ENCODE assay signal across 1 cellular context in the genomic region with DNA sequence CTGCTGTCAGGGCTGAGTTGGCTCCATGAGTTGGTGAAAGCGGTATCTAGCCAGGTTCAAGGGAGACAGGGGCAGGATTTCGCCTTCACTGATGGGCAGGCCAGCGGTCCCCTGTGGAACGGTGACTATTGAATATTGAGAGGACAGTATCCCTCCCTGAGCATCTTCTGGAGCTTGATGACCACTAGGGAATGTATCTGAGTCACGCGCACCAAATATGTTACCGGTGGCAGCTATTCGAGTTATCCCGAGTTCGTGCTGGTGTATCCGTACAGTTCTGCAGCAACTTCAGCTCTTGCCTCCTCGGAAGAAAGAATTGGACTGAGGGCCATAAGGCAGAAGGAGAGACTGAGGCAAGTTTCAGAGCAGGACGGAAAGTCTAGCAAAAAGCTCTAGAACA.
TF ChIP-seq lines count a peak whose summit lies in the region.

No MANE protein-coding gene starts in this region.

TF ChIP-seq in K562, 482 proteins besides CTCF, POLR2A, EP300 and RAD21:
- TF ChIP-seq GATAD2A (IDR thresholded peaks at IDR 0.05) (no peak), BRCA1 (IDR thresholded peaks at IDR 0.05) (no peak), BRCA1 (CRISPR knock-in tag; IDR thresholded peaks at IDR 0.05) (no peak), ZNF507 (tag; conservative IDR thresholded peaks at IDR 0.05) (no peak), AFF1 (IDR thresholded peaks at IDR 0.05; ENCODE audit: low read depth in 1 of 2, partially characterized antibody in 2 of 2) (no peak), ZNF134 (CRISPR knock-in tag; conservative IDR thresholded peaks at IDR 0.05) (no peak), PHTF2 (CRISPR knock-in tag; IDR thresholded peaks at IDR 0.05) (no peak), CBX1 (IDR thresholded peaks at IDR 0.05; ENCODE audit: low read depth) (no peak), HDGF (IDR thresholded peaks at IDR 0.05) (no peak)
